ENCODE assay signal across 8 cellular contexts in the genomic region with DNA sequence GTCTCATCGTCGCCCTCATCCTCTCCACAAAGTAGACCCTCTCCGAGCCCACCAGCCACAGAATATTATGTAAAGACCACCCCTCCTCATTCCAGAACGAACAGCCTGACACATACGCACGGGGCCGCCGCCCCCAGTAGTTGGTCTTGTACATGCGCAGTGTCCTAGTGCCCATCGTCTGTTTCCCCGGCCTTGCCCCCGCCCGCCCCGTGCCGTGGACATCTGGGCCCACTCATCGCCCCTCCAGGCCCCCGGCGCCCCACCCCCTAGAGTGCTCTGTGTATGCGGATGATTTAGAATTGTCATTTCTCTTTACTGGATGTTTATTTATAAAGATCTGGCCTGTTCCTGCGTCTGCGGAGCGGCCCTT. TPM values are rescaled to one million over a fixed set of nuclear protein-coding genes. Genes with fewer than 3 reads are reported as not detected.
DNase-seq lines count a peak whose midpoint lies in the region; ATAC-seq and TF ChIP-seq lines count a peak whose summit lies in the region.

No MANE protein-coding gene starts in this region.

- H3K9me3 Mint-ChIP-seq in chondrocyte (ENCODE audit: low read depth) = no peaks in the 10 kb centered on the region
- H3K9me3 Mint-ChIP-seq in naive thymus-derived CD4-positive, alpha-beta T cell = peaks cover 0 to 9% (median 0%) of the 10 kb centered on the region in 11 donors

- peak in 5 of 8 donors; percentile 1 to 19 (median 9) for ATAC-seq in heart right ventricle
- no peak for ATAC-seq in Right ventricle myocardium superior (ENCODE audit: poor library complexity)
- no peak for ATAC-seq in naive thymus-derived CD4-positive, alpha-beta T cell
- no peak for ATAC-seq in HG03175 (IDR thresholded peaks at IDR 0.05; ENCODE audit: unreplicated experiment)

- H3K27me3 ChIP-seq in heart right ventricle = no peaks in the 10 kb centered on the region
- no peaks in the 10 kb centered on the region for H3K27me3 ChIP-seq in naive thymus-derived CD4-positive, alpha-beta T cell (ENCODE audit: control insufficient read depth in 2 of 2, insufficient read depth in 2 of 2, low read length in 2 of 2)

- peak overlapping the region; percentile 98 for H3K27ac Mint-ChIP-seq in chondrocyte (ENCODE audit: unreplicated experiment)
- peak overlapping the region; percentile 85 to 96 (median 93) for H3K27ac Mint-ChIP-seq in naive thymus-derived CD4-positive, alpha-beta T cell

- H3K27me3 Mint-ChIP-seq in chondrocyte (ENCODE audit: low read depth) = no peaks in the 10 kb centered on the region
- H3K27me3 Mint-ChIP-seq in naive thymus-derived CD4-positive, alpha-beta T cell = no peaks in the 10 kb centered on the region

- peak overlapping the region in 9 of 10 donors; percentile 66 to 91 (median 83) for H3K27ac ChIP-seq in heart right ventricle
- H3K27ac ChIP-seq in naive thymus-derived CD4-positive, alpha-beta T cell (ENCODE audit: low read depth, low read length) = peak overlapping the region; percentile 100

- peaks cover 51% of the 10 kb centered on the region for H3K4me1 Mint-ChIP-seq in chondrocyte (ENCODE audit: low read depth)
- peaks cover 43 to 77% (median 60%) of the 10 kb centered on the region in 7 donors for H3K4me1 Mint-ChIP-seq in naive thymus-derived CD4-positive, alpha-beta T cell

- CTCF ChIA-PET in naive thymus-derived CD4-positive, alpha-beta T cell (lab: Charles Lee) = no interaction called here

- peaks cover 49 to 66% (median 60%) of the 10 kb centered on the region in 9 donors for H3K4me1 ChIP-seq in heart right ventricle
- H3K4me1 ChIP-seq in naive thymus-derived CD4-positive, alpha-beta T cell (ENCODE audit: control insufficient read depth in 2 of 2, insufficient read depth in 2 of 2, low read length in 2 of 2) = peaks cover 33 to 56% of the 10 kb centered on the region in 2 donors

- peak overlapping the region in 9 of 10 donors; percentile 54 to 74 (median 62) for H3K4me3 ChIP-seq in heart right ventricle
- H3K4me3 ChIP-seq in naive thymus-derived CD4-positive, alpha-beta T cell (ENCODE audit: low read length) = no peak overlapping the region

- peaks cover 12% of the 10 kb centered on the region for H3K36me3 Mint-ChIP-seq in chondrocyte (ENCODE audit: low read depth)
- H3K36me3 Mint-ChIP-seq in naive thymus-derived CD4-positive, alpha-beta T cell = peaks cover 0 to 9% (median 6%) of the 10 kb centered on the region in 5 donors

- TF ChIP-seq CTCF in heart right ventricle (IDR thresholded peaks at IDR 0.05) = no peak
- TF ChIP-seq CTCF in chondrocyte (IDR thresholded peaks at IDR 0.05) = no peak

- H3K9me3 ChIP-seq in heart right ventricle = no peaks in the 10 kb centered on the region
- H3K9me3 ChIP-seq in naive thymus-derived CD4-positive, alpha-beta T cell (ENCODE audit: control insufficient read depth in 2 of 3, low read length in 3 of 3) = no peaks in the 10 kb centered on the region

- intact Hi-C loops in heart right ventricle (cut with DNase I) (no loop called here), Right ventricle myocardium superior (cut with DNase I) (no loop called here)
- intact Hi-C loops in naive thymus-derived CD4-positive, alpha-beta T cell (cut with micrococcal nuclease) = loop anchor here (1.0 to 10.0 kb wide), 4 partner anchors 13 to 295 kb away; a partner anchor contains a TSS

- H3K4me3 Mint-ChIP-seq in chondrocyte (ENCODE audit: unreplicated experiment) = peak overlapping the region; percentile 71
- H3K4me3 Mint-ChIP-seq in naive thymus-derived CD4-positive, alpha-beta T cell = peak overlapping the region; percentile 51 to 90 (median 81)

- H3K36me3 ChIP-seq in heart right ventricle = peaks cover 0 to 41% (median 5%) of the 10 kb centered on the region in 9 donors
- peaks cover 9 to 35% (median 12%) of the 10 kb centered on the region in 3 experiments for H3K36me3 ChIP-seq in naive thymus-derived CD4-positive, alpha-beta T cell (ENCODE audit: control insufficient read depth in 2 of 3, insufficient read depth in 3 of 3, low read length in 3 of 3)

- 36 to 37% methylated on average over 22 of the region's 22 CpGs for WGBS in heart right ventricle, 2 donors

- POLR2A ChIA-PET in naive thymus-derived CD4-positive, alpha-beta T cell (lab: Charles Lee) = interaction anchor here (0.5 to 2.8 kb wide), 15 partner anchors 9 to 1312 kb away, joined by 3 to 89 read pairs (median 5); a partner anchor contains a TSS

- DNase-seq in heart right ventricle (peak in 1 of 2 donors; percentile 28), Right ventricle myocardium superior (no peak), chondrocyte (ENCODE audit: low spot score) (no peak), glomerular visceral epithelial cell (ENCODE audit: extremely low spot score) (no peak), HuH-7 (ENCODE audit: low spot score) (no peak), NCI-H774 (lab: John Stamatoyannopoulos, UW) (no peak)
- DNase-seq in naive thymus-derived CD4-positive, alpha-beta T cell = no peak

RNA-seq across cellular contexts. Expression of a gene that starts 0.5 kb away (rescaled TPM):
- total RNA-seq in heart right ventricle (10 to 100 TPM in 5 of 10 donors, 1 to 10 TPM in 5; 7.1 to 20.1 (median 9.4) TPM), Right ventricle myocardium superior (13.4 TPM), chondrocyte (35.4 to 37.0 TPM (median 36.3 TPM) in 3 replicates)
- polyA plus RNA-seq in heart right ventricle = 10 to 100 TPM; 12.2 to 20.8 TPM
- 100 to 1,000 TPM in 4 of 5 experiments, 10 to 100 TPM in 1; 60.0 to 258 (median 112) TPM for total RNA-seq in naive thymus-derived CD4-positive, alpha-beta T cell
- 10 to 100 TPM; 15.0 to 22.5 TPM for polyA plus RNA-seq in naive thymus-derived CD4-positive, alpha-beta T cell

RNA-seq across cellular contexts. Expression of a gene that starts 5.9 kb away (rescaled TPM):
- 100 to 1,000 TPM; 104 to 209 (median 130) TPM for total RNA-seq in heart right ventricle
- polyA plus RNA-seq in heart right ventricle = 100 to 1,000 TPM in 1 of 2 donors, 10 to 100 TPM in 1; 58.5 to 243 TPM
- total RNA-seq in Right ventricle myocardium superior = 129 TPM
- total RNA-seq in chondrocyte = 168 to 200 TPM (median 197 TPM) in 3 replicates
- 100 to 1,000 TPM in 4 of 5 experiments, 10 to 100 TPM in 1; 98.2 to 303 (median 113) TPM for total RNA-seq in naive thymus-derived CD4-positive, alpha-beta T cell
- 10 to 100 TPM; 76.5 to 96.9 TPM for polyA plus RNA-seq in naive thymus-derived CD4-positive, alpha-beta T cell

RNA-seq across cellular contexts. Expression of a gene that starts 11.5 kb away (rescaled TPM):
- total RNA-seq in heart right ventricle (not detected), Right ventricle myocardium superior (not detected), chondrocyte (not detected in 3 replicates)
- under 1 TPM; 0.20 to 0.44 TPM for polyA plus RNA-seq in heart right ventricle
- total RNA-seq in naive thymus-derived CD4-positive, alpha-beta T cell = 1 to 10 TPM in 3 of 5 experiments, not detected in 2; 1.4 to 3.3 (median 2.8) TPM
- polyA plus RNA-seq in naive thymus-derived CD4-positive, alpha-beta T cell = 1 to 10 TPM; 3.7 to 7.3 TPM

RNA-seq across cellular contexts. Expression of a gene that starts 18.1 kb away (rescaled TPM):
- 10 to 100 TPM; 31.3 to 47.7 (median 38.3) TPM for total RNA-seq in heart right ventricle
- 10 to 100 TPM; 11.0 to 17.4 TPM for polyA plus RNA-seq in heart right ventricle
- total RNA-seq in Right ventricle myocardium superior = 38.5 TPM
- 39.2 to 40.6 TPM (median 39.6 TPM) in 3 replicates for total RNA-seq in chondrocyte
- total RNA-seq in naive thymus-derived CD4-positive, alpha-beta T cell = 10 to 100 TPM; 52.2 to 71.5 (median 58.3) TPM
- 10 to 100 TPM; 30.7 to 43.5 TPM for polyA plus RNA-seq in naive thymus-derived CD4-positive, alpha-beta T cell

RNA-seq across cellular contexts. Expression of a gene that starts 44.8 kb away (rescaled TPM):
- total RNA-seq in heart right ventricle (10 to 100 TPM in 4 of 10 donors, 1 to 10 TPM in 6; 6.2 to 14.9 (median 9.2) TPM), Right ventricle myocardium superior (11.8 TPM), chondrocyte (17.9 to 19.6 TPM (median 18.7 TPM) in 3 replicates)
- polyA plus RNA-seq in heart right ventricle = 1 to 10 TPM; 3.4 to 5.4 TPM
- 10 to 100 TPM in 2 of 5 experiments, 1 to 10 TPM in 3; 5.4 to 13.5 (median 9.2) TPM for total RNA-seq in naive thymus-derived CD4-positive, alpha-beta T cell
- polyA plus RNA-seq in naive thymus-derived CD4-positive, alpha-beta T cell = 1 to 10 TPM; 1.7 to 2.5 TPM

Comparison
In these comparisons a context has a peak if more than half of its experiments do, and no peak if none do; other contexts are left out.
1. ATAC-seq: peak in heart right ventricle (5 of 8); none in Right ventricle myocardium superior (single experiment), naive thymus-derived CD4-positive, alpha-beta T cell (single experiment) and HG03175 (single experiment).
2. intact Hi-C loops: an anchor here in naive thymus-derived CD4-positive, alpha-beta T cell (1.0 to 10.0 kb wide); none called in heart right ventricle and Right ventricle myocardium superior.